In genomic region chr2:207166039-207166348, GRCh38 we compare ENCODE assay signal across 8 cellular contexts. TPM values are rescaled to one million over a fixed set of nuclear protein-coding genes. Genes with fewer than 3 reads are reported as not detected.
DNase-seq lines count a peak whose midpoint lies in the region; ATAC-seq and TF ChIP-seq lines count a peak whose summit lies in the region.

No MANE protein-coding gene starts in this region.

- no peak overlapping the region for H2BK5ac ChIP-seq in trophoblast cell (ENCODE audit: low read depth, low read length, poor library complexity)

- H4K8ac ChIP-seq in trophoblast cell (ENCODE audit: low read depth, low read length) = no peak overlapping the region

- H3K4ac ChIP-seq in trophoblast cell (ENCODE audit: low read depth, low read length) = no peak overlapping the region

- H4K91ac ChIP-seq in trophoblast cell (ENCODE audit: low read depth, low read length) = no peak overlapping the region

- peaks cover 16% of the 10 kb centered on the region for H3K79me2 ChIP-seq in trophoblast cell (ENCODE audit: control insufficient read depth, insufficient read depth, low read length, poor library complexity)

- DNase-seq in GM12865 (ENCODE audit: low read depth) = peak; percentile 99
- DNase-seq in NCI-H1436 (lab: John Stamatoyannopoulos, UW) = peak; percentile 99
- DNase-seq in T-helper 17 cell = peak; percentile 87 to 95 (median 89)
- peak; percentile 82 to 100 (median 99) for DNase-seq in amygdala (lab: John Stamatoyannopoulos, UW)
- peak; percentile 99 for DNase-seq in heart right ventricle
- peak; percentile 99 to 100 for DNase-seq in trophoblast cell
- DNase-seq in tibial nerve (ENCODE audit: low spot score in 2 of 2) = peak; percentile 97 to 98

- peak overlapping the region; percentile 98 for H3K27ac Mint-ChIP-seq in T-helper 17 cell

- H3K4me2 ChIP-seq in trophoblast cell (ENCODE audit: low read length) = peak overlapping the region; percentile 80

- H2AFZ ChIP-seq in trophoblast cell (ENCODE audit: insufficient read depth, low read length, poor library complexity) = no peak overlapping the region

- no peaks in the 10 kb centered on the region for H3K9me3 ChIP-seq in T-helper 17 cell (ENCODE audit: control insufficient read depth, low read length, poor library complexity, severe bottlenecking)
- peaks cover 0 to 4% (median 0%) of the 10 kb centered on the region in 11 donors for H3K9me3 ChIP-seq in heart right ventricle
- no peaks in the 10 kb centered on the region for H3K9me3 ChIP-seq in trophoblast cell (ENCODE audit: insufficient read depth, low read depth, low read length)
- no peaks in the 10 kb centered on the region for H3K9me3 ChIP-seq in tibial nerve

- intact Hi-C loops in heart right ventricle (cut with DNase I) = loop anchor here (1.0 to 10.0 kb wide), 19 partner anchors 23 to 364 kb away; no protein-coding TSS in a partner anchor

- H3K9ac ChIP-seq in trophoblast cell (ENCODE audit: low read length) = no peak overlapping the region

- no peak overlapping the region for H4K12ac ChIP-seq in trophoblast cell (ENCODE audit: low read depth, low read length)

- H3K4me1 ChIP-seq in heart right ventricle (peaks cover 3 to 44% (median 40%) of the 10 kb centered on the region in 9 donors), trophoblast cell (ENCODE audit: control insufficient read depth in 1 of 2, insufficient read depth in 2 of 2, low read length in 2 of 2) (peaks cover 7 to 10% of the 10 kb centered on the region in 2 experiments), tibial nerve (peaks cover 0 to 43% (median 16%) of the 10 kb centered on the region in 4 donors)

- H3K36me3 ChIP-seq in heart right ventricle (peaks cover 0 to 5% (median 0%) of the 10 kb centered on the region in 9 donors), trophoblast cell (ENCODE audit: control insufficient read depth in 1 of 2, insufficient read depth in 2 of 2, low read length in 2 of 2) (no peaks in the 10 kb centered on the region), tibial nerve (no peaks in the 10 kb centered on the region)

- H3K27me3 ChIP-seq in heart right ventricle (no peaks in the 10 kb centered on the region), trophoblast cell (ENCODE audit: insufficient read depth, low read length) (no peaks in the 10 kb centered on the region), tibial nerve (no peaks in the 10 kb centered on the region)

- ATAC-seq in HG02798 (IDR thresholded peaks at IDR 0.05; ENCODE audit: poor library complexity, unreplicated experiment) (peak; percentile 96), T-helper 17 cell (peak; percentile 92), heart right ventricle (peak; percentile 92 to 96 (median 93))

- no peak overlapping the region for H3K23ac ChIP-seq in trophoblast cell (ENCODE audit: low read length)

- no peak overlapping the region for H2BK120ac ChIP-seq in trophoblast cell (ENCODE audit: insufficient read depth, low read length, poor library complexity)

- peak overlapping the region; percentile 90 for H3K4me3 Mint-ChIP-seq in T-helper 17 cell

- WGBS in heart right ventricle, 2 donors = 0 to 1% methylated on average over 20 of the region's 20 CpGs
- WGBS in trophoblast cell (ENCODE audit: extremely low coverage, insufficient coverage, insufficient read length) = no CpG with 5 or more reads among the region's 20 CpGs
- 1% methylated on average over 20 of the region's 20 CpGs for whole genome bisulfite sequencing in tibial nerve, 2 donors

- peaks cover 31% of the 10 kb centered on the region for H3K79me1 ChIP-seq in trophoblast cell (ENCODE audit: low read length)

- peaks cover 4% of the 10 kb centered on the region for H3K36me3 Mint-ChIP-seq in T-helper 17 cell (ENCODE audit: low read depth)

- H3K18ac ChIP-seq in trophoblast cell (ENCODE audit: low read length) = no peak overlapping the region

- no peak overlapping the region for H3K14ac ChIP-seq in trophoblast cell (ENCODE audit: low read length)

- no peak for TF ChIP-seq POLR2A in tibial nerve (IDR thresholded peaks at IDR 0.05)

- no peak for TF ChIP-seq CTCF in GM12865 (IDR thresholded peaks at IDR 0.05; ENCODE audit: insufficient read depth, low read depth, low read length, missing control alignments)
- TF ChIP-seq CTCF in heart right ventricle (IDR thresholded peaks at IDR 0.05) = no peak
- no peak for TF ChIP-seq CTCF in tibial nerve (IDR thresholded peaks at IDR 0.05)

- H3K27ac ChIP-seq in heart right ventricle (peak overlapping the region; percentile 96 to 100 (median 100)), trophoblast cell (ENCODE audit: low read depth, low read length) (peak overlapping the region; percentile 100), tibial nerve (peak overlapping the region; percentile 97 to 100 (median 100))

- no peak overlapping the region for H2BK12ac ChIP-seq in trophoblast cell (ENCODE audit: low read length)

- peaks cover 42% of the 10 kb centered on the region for H3K4me1 Mint-ChIP-seq in T-helper 17 cell

- no peak overlapping the region for H2AK5ac ChIP-seq in trophoblast cell (ENCODE audit: low read length)

- peaks cover 5% of the 10 kb centered on the region for H3K27me3 Mint-ChIP-seq in T-helper 17 cell

- H3K4me3 ChIP-seq in GM12865 (ENCODE audit: low read depth, low read length) = peak overlapping the region; percentile 97
- H3K4me3 ChIP-seq in heart right ventricle = peak overlapping the region; percentile 57 to 98 (median 82)
- H3K4me3 ChIP-seq in trophoblast cell (ENCODE audit: low read depth, low read length) = peak overlapping the region; percentile 83
- peak overlapping the region; percentile 74 to 95 (median 84) for H3K4me3 ChIP-seq in tibial nerve

- TF ChIP-seq EP300 in tibial nerve (IDR thresholded peaks at IDR 0.05) = peak; percentile 75 to 94

RNA-seq across cellular contexts. Expression of gene KLF7, which starts 0.2 kb away (rescaled TPM):
- 10 to 100 TPM; 38.1 to 53.3 TPM for total RNA-seq in T-helper 17 cell
- total RNA-seq in heart right ventricle = 10 to 100 TPM; 21.8 to 51.8 (median 30.8) TPM
- 1 to 10 TPM; 5.0 to 5.6 TPM for polyA plus RNA-seq in heart right ventricle
- polyA plus RNA-seq in trophoblast cell (2013) = 9.9 and 12.7 TPM in 2 replicates
- 10 to 100 TPM; 25.8 to 55.3 (median 37.1) TPM for total RNA-seq in tibial nerve

Comparison
In these comparisons a context has a peak if more than half of its experiments do, and no peak if none do; other contexts are left out.
1. Peak in every context shown above with its lines: DNase-seq, ATAC-seq, H3K4me3 ChIP-seq and H3K27ac ChIP-seq.